Comparison of ENCODE assay signal across 8 cellular contexts in genomic region chr13:26482451-26483197, GRCh38.
DNase-seq lines count a peak whose midpoint lies in the region; ATAC-seq and TF ChIP-seq lines count a peak whose summit lies in the region.

No MANE protein-coding gene starts in this region.

- ATAC-seq in HG02759 (IDR thresholded peaks at IDR 0.05; ENCODE audit: unreplicated experiment) (peak; percentile 63), left lobe of liver (peak; percentile 95), GM19328 (IDR thresholded peaks at IDR 0.05; ENCODE audit: unreplicated experiment) (no peak)
- peak; percentile 88 for ATAC-seq in central memory CD8-positive, alpha-beta T cell (replicated peaks; ENCODE audit: extremely low read depth, poor library complexity, severe bottlenecking)

- no peaks in the 10 kb centered on the region for H3K27me3 Mint-ChIP-seq in central memory CD8-positive, alpha-beta T cell

- peak; percentile 89 for TF ChIP-seq CTCF in GM12864 (IDR thresholded peaks at IDR 0.05; ENCODE audit: low read depth, low read length, missing control alignments)

- no peak overlapping the region for H3K4me3 ChIP-seq in GM12864 (ENCODE audit: low read depth, low read length)

- peak overlapping the region; percentile 42 for H3K27ac Mint-ChIP-seq in central memory CD8-positive, alpha-beta T cell (ENCODE audit: low read depth)

- H3K4me3 Mint-ChIP-seq in central memory CD8-positive, alpha-beta T cell = no peak overlapping the region

- no peaks in the 10 kb centered on the region for H3K9me3 Mint-ChIP-seq in central memory CD8-positive, alpha-beta T cell

- peaks cover 4% of the 10 kb centered on the region for H3K36me3 Mint-ChIP-seq in central memory CD8-positive, alpha-beta T cell (ENCODE audit: insufficient read depth)

- DNase-seq in GM12864 (ENCODE audit: low read depth) = peak; percentile 51
- peak; percentile 46 for DNase-seq in NCI-H2227 treated with DMSO at 0.1 percent for 48 hours (lab: John Stamatoyannopoulos, UW)
- DNase-seq in activated CD4-positive, CD25-positive, alpha-beta regulatory T cell treated with anti-CD3 and anti-CD28 coated beads, Interleukin-2, amount 50 U/mL, for 16 hours (ENCODE audit: low read depth, low spot score) = peak; percentile 25
- peak; percentile 45 to 62 for DNase-seq in central memory CD8-positive, alpha-beta T cell (ENCODE audit: low spot score in 2 of 2)
- DNase-seq in left lobe of liver (ENCODE audit: low spot score) = peak; percentile 70
- peak; percentile 18 to 36 (median 24) for DNase-seq in stimulated activated CD4-positive, alpha-beta T cell treated with anti-CD3 and anti-CD28 coated beads, TNF-alpha, amount 100 ng/mL, for 1 hour (ENCODE audit: low read depth in 3 of 3, low spot score in 1 of 3)

- H3K4me1 Mint-ChIP-seq in central memory CD8-positive, alpha-beta T cell = no peaks in the 10 kb centered on the region
